Comparison of ENCODE assay signal across 21 cellular contexts in genomic region chr10:33542747-33543505, GRCh38.
DNase-seq lines count a peak whose midpoint lies in the region; TF ChIP-seq lines count a peak whose summit lies in the region.
"Had no signal": no experiment of that assay in that cellular context is flagged by ENCODE, and none has a peak within 500 bp of the region (broad histone marks: within the 10 kb centered on the region; RNA-seq: fewer than 3 reads in every experiment).

No MANE protein-coding gene starts in this region.

- H3K4me2 ChIP-seq in smooth muscle cell: no peak overlapping the region

- no peaks in the 10 kb centered on the region for H3K79me2 ChIP-seq in smooth muscle cell (ENCODE audit: low read depth)

- no peak overlapping the region for H2AFZ ChIP-seq in smooth muscle cell (ENCODE audit: low read depth)

- H3K27me3 Mint-ChIP-seq in activated naive CD8-positive, alpha-beta T cell treated with anti-CD3 and anti-CD28 coated beads for 36 hours: peaks cover 12% of the 10 kb centered on the region

- no peak overlapping the region for H3K4me3 Mint-ChIP-seq in activated naive CD8-positive, alpha-beta T cell treated with anti-CD3 and anti-CD28 coated beads for 36 hours
- H3K4me3 Mint-ChIP-seq: central memory CD8-positive, alpha-beta T cell; neural crest cell; stimulated activated memory B cell treated with anti-CD40 and anti-IgM and Interleukin-4, amounts not matched to agents 10 μg/mL and 1 μg/mL and 100 μg/mL, for 72 hours had no signal

- no peak overlapping the region for H3K27ac Mint-ChIP-seq in activated naive CD8-positive, alpha-beta T cell treated with anti-CD3 and anti-CD28 coated beads for 36 hours
- H3K27ac Mint-ChIP-seq: stimulated activated memory B cell treated with anti-CD40 and anti-IgM and Interleukin-4, amounts not matched to agents 10 μg/mL and 1 μg/mL and 100 μg/mL, for 72 hours had no signal

- no peaks in the 10 kb centered on the region for H3K4me1 Mint-ChIP-seq in activated naive CD8-positive, alpha-beta T cell treated with anti-CD3 and anti-CD28 coated beads for 36 hours
- H3K4me1 Mint-ChIP-seq: central memory CD8-positive, alpha-beta T cell; neural crest cell; stimulated activated memory B cell treated with anti-CD40 and anti-IgM and Interleukin-4, amounts not matched to agents 10 μg/mL and 1 μg/mL and 100 μg/mL, for 72 hours had no signal

- H3K36me3 Mint-ChIP-seq in activated naive CD8-positive, alpha-beta T cell treated with anti-CD3 and anti-CD28 coated beads for 36 hours: no peaks in the 10 kb centered on the region
- H3K36me3 Mint-ChIP-seq: stimulated activated memory B cell treated with anti-CD40 and anti-IgM and Interleukin-4, amounts not matched to agents 10 μg/mL and 1 μg/mL and 100 μg/mL, for 72 hours had no signal

- H3K36me3 ChIP-seq in smooth muscle cell (ENCODE audit: low read depth): no peaks in the 10 kb centered on the region
- H3K36me3 ChIP-seq: adrenal gland, tibial artery had no signal

- no peak overlapping the region for H3K27ac ChIP-seq in smooth muscle cell (ENCODE audit: low read depth)
- H3K27ac ChIP-seq: adrenal gland, SK-N-MC, tibial artery had no signal

- H3K4me3 ChIP-seq in smooth muscle cell: no peak overlapping the region
- H3K4me3 ChIP-seq: adrenal gland, SK-N-MC, tibial artery had no signal

- no peak overlapping the region for H3K9ac ChIP-seq in smooth muscle cell (ENCODE audit: low read depth)

- H3K27me3 ChIP-seq in smooth muscle cell (ENCODE audit: low read depth): no peaks in the 10 kb centered on the region
- H3K27me3 ChIP-seq: adrenal gland, tibial artery had no signal

- DNase-seq in EH (ENCODE audit: low read depth) (peak; percentile 72), NCI-H460 (ENCODE audit: extremely low read depth, low read depth) (peak; percentile 20), dedifferentiated amniotic fluid mesenchymal stem cell (ENCODE audit: extremely low spot score) (peak; percentile 18), kidney tubule cell (ENCODE audit: low spot score) (peak; percentile 69), smooth muscle cell (lab: John Stamatoyannopoulos, UW; ENCODE audit: unreplicated experiment) (no peak), NCI-H2029 treated with DMSO at 0.1 percent for 48 hours (lab: John Stamatoyannopoulos, UW) (no peak)
- no peak for DNase-seq in activated naive CD8-positive, alpha-beta T cell treated with anti-CD3 and anti-CD28 coated beads for 36 hours
- DNase-seq in stimulated activated CD4-positive, alpha-beta T cell treated with anti-CD3 and anti-CD28 coated beads, Interleukin-4, amount 100 ng/mL, for 1 hour: no peak
- DNase-seq: activated effector memory CD4-positive, alpha-beta T cell treated with anti-CD3 and anti-CD28 coated beads, Interleukin-2, amount 50 U/mL, for 16 hours; adrenal gland; effector CD8-positive, alpha-beta T cell; GOT3; KBM-7; NCI-H1105; NCI-H2171; T-helper 9 cell; tibial artery had no signal

- WGBS in smooth muscle cell (ENCODE audit: low lambda C conversion rate): 80% methylated on average over 2 of the region's 2 CpGs

- no peak for TF ChIP-seq CTCF in smooth muscle cell (IDR thresholded peaks at IDR 0.05; ENCODE audit: borderline replicate concordance, insufficient read depth, poor library complexity, severe bottlenecking)

- H3K9me3 Mint-ChIP-seq in activated naive CD8-positive, alpha-beta T cell treated with anti-CD3 and anti-CD28 coated beads for 36 hours: peaks cover 13% of the 10 kb centered on the region

- no peaks in the 10 kb centered on the region for H3K9me3 ChIP-seq in smooth muscle cell (replicated peaks; ENCODE audit: low read depth)

- H3F3A ChIP-seq in smooth muscle cell (ENCODE audit: low read depth): no peaks in the 10 kb centered on the region

- H3K4me1 ChIP-seq in smooth muscle cell (ENCODE audit: low read depth): no peaks in the 10 kb centered on the region
- H3K4me1 ChIP-seq: adrenal gland, tibial artery had no signal

- H4K20me1 ChIP-seq in smooth muscle cell (ENCODE audit: low read depth): no peaks in the 10 kb centered on the region

Comparison
In these comparisons a context has a peak if more than half of its experiments do, and no peak if none do; other contexts are left out.
1. DNase-seq: peak in EH (single experiment), NCI-H460 (single experiment), dedifferentiated amniotic fluid mesenchymal stem cell (single experiment) and kidney tubule cell (single experiment); none in smooth muscle cell (single experiment), activated naive CD8-positive, alpha-beta T cell treated with anti-CD3 and anti-CD28 coated beads for 36 hours (single experiment), NCI-H2029 treated with DMSO at 0.1 percent for 48 hours (single experiment) and stimulated activated CD4-positive, alpha-beta T cell treated with anti-CD3 and anti-CD28 coated beads, Interleukin-4, amount 100 ng/mL, for 1 hour (single experiment).